10 cellular contexts compared by ENCODE assay signal in the genomic region with DNA sequence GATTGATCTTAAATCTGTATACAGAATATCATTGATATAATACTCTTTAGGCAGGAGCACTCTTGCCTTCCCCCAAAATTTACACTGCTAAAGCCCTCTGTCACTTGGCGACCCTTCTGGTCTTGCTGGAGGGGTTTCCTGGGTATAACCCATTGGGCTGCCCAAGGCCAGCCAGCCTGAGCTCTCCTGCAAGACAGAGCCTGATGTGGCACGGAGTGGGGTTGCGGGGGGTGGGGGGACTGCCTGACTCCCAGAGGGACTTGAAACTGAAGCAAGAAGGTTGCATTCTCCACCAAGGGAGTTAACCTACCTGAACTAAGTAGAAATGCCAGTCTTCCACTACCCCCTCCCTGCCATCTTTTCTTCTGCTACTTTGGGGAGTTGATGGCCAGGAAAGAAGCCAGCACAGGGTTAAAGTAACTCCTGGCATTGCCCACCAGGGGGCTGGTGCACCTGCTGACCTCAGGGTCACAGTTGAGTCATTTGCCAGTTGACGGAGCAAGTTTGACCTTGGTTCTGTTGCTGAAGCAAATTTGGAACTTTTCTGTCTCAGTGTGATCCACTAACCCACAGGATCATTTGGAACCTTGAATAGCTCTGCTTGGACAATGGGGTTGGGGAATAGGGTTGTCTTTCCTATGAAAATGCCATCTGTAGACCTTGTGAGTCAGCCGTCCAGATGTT.
DNase-seq lines count a peak whose midpoint lies in the region; TF ChIP-seq lines count a peak whose summit lies in the region.
"Had no signal": no experiment of that assay in that cellular context is flagged by ENCODE, and none has a peak within 500 bp of the region (broad histone marks: within the 10 kb centered on the region; RNA-seq: fewer than 3 reads in every experiment).

No MANE protein-coding gene starts in this region.

- H3K36me3 Mint-ChIP-seq in activated CD4-positive, alpha-beta T cell treated with anti-CD3 and anti-CD28 coated beads, Interleukin-2, amount 10 ng/mL, durations not matched to agents 7 days and 5 days (ENCODE audit: low read depth) = peaks cover 56% of the 10 kb centered on the region

- no peak overlapping the region for H3K27ac Mint-ChIP-seq in activated CD4-positive, alpha-beta T cell treated with anti-CD3 and anti-CD28 coated beads, Interleukin-2, amount 10 ng/mL, durations not matched to agents 7 days and 5 days

- no peak overlapping the region for H3K27ac ChIP-seq in WERI-Rb-1

- no peaks in the 10 kb centered on the region for H3K27me3 Mint-ChIP-seq in activated CD4-positive, alpha-beta T cell treated with anti-CD3 and anti-CD28 coated beads, Interleukin-2, amount 10 ng/mL, durations not matched to agents 7 days and 5 days

- TF ChIP-seq CTCF in BE2C (IDR thresholded peaks at IDR 0.05; ENCODE audit: low read depth, low read length) (peak; percentile 57), GM12865 (IDR thresholded peaks at IDR 0.05; ENCODE audit: insufficient read depth, low read depth, low read length, missing control alignments) (peak; percentile 16), WERI-Rb-1 (IDR thresholded peaks at IDR 0.05; ENCODE audit: low read depth, low read length) (peak; percentile 44)

- H3K9me3 Mint-ChIP-seq in activated CD4-positive, alpha-beta T cell treated with anti-CD3 and anti-CD28 coated beads, Interleukin-2, amount 10 ng/mL, durations not matched to agents 7 days and 5 days = no peaks in the 10 kb centered on the region

- no peak for DNase-seq in BE2C
- DNase-seq in GM12865 (ENCODE audit: low read depth) = no peak
- no peak for DNase-seq in WERI-Rb-1
- DNase-seq in kidney tubule cell (ENCODE audit: low spot score) = peak; percentile 11
- no peak for DNase-seq in NCI-H1092 treated with DMSO at 0.1 percent for 48 hours (lab: John Stamatoyannopoulos, UW)
- no peak for DNase-seq in UCSD-AML1 (lab: John Stamatoyannopoulos, UW; ENCODE audit: unreplicated experiment)
- no peak for DNase-seq in medulla oblongata (ENCODE audit: extremely low spot score)
- DNase-seq in activated CD4-positive, alpha-beta T cell treated with anti-CD3 and anti-CD28 coated beads, Interleukin-2, amount 10 ng/mL, durations not matched to agents 7 days and 5 days = no peak
- DNase-seq: NCI-H446; stimulated activated CD4-positive, alpha-beta T cell treated with anti-CD3 and anti-CD28 coated beads, Interleukin-4, amount 100 ng/mL, for 4 hours had no signal

- H3K9me3 ChIP-seq in BE2C (no peaks in the 10 kb centered on the region; the same call in 1 of the 2 replicates), WERI-Rb-1 (ENCODE audit: severe bottlenecking) (no peaks in the 10 kb centered on the region)

- no peak overlapping the region for H3K4me3 Mint-ChIP-seq in activated CD4-positive, alpha-beta T cell treated with anti-CD3 and anti-CD28 coated beads, Interleukin-2, amount 10 ng/mL, durations not matched to agents 7 days and 5 days

- H3K4me1 Mint-ChIP-seq in activated CD4-positive, alpha-beta T cell treated with anti-CD3 and anti-CD28 coated beads, Interleukin-2, amount 10 ng/mL, durations not matched to agents 7 days and 5 days = peaks cover 10% of the 10 kb centered on the region

- CTCF ChIA-PET in activated CD4-positive, alpha-beta T cell treated with anti-CD3 and anti-CD28 coated beads, Interleukin-2, amount 10 ng/mL, durations not matched to agents 7 days and 5 days (lab: Charles Lee) = interaction anchor here (1.0 kb wide), 2 partner anchors 10 to 12 kb away, joined by 3 read pairs; no protein-coding TSS in a partner anchor

- no peak overlapping the region for H3K4me3 ChIP-seq in BE2C (ENCODE audit: low read depth, low read length)
- no peak overlapping the region for H3K4me3 ChIP-seq in GM12865 (ENCODE audit: low read depth, low read length)
- H3K4me3 ChIP-seq in WERI-Rb-1 (ENCODE audit: low read depth, low read length) = no peak overlapping the region

- peaks cover 2% of the 10 kb centered on the region; the same call in 1 of the 2 replicates for H3K4me1 ChIP-seq in BE2C

- H3K36me3 ChIP-seq in BE2C (peaks cover 77% of the 10 kb centered on the region), WERI-Rb-1 (peaks cover 73% of the 10 kb centered on the region)

- no peaks in the 10 kb centered on the region for H3K27me3 ChIP-seq in BE2C
- no peaks in the 10 kb centered on the region for H3K27me3 ChIP-seq in WERI-Rb-1 (ENCODE audit: insufficient read depth, low read depth, severe bottlenecking)

- POLR2A ChIA-PET in activated CD4-positive, alpha-beta T cell treated with anti-CD3 and anti-CD28 coated beads, Interleukin-2, amount 10 ng/mL, durations not matched to agents 7 days and 5 days (lab: Charles Lee) = no interaction called here
